In genomic region chr5:151683936-151684586, GRCh38 we compare ENCODE assay signal across 1 cellular context.
TF ChIP-seq lines count a peak whose summit lies in the region.

No MANE protein-coding gene starts in this region.

TF ChIP-seq in H1, 55 proteins besides CTCF, POLR2A, EP300 and RAD21 (continued from another document):
- TF ChIP-seq CHD7 (IDR thresholded peaks at IDR 0.05; ENCODE audit: insufficient replicate concordance, low read length) (no peak), JUN (IDR thresholded peaks at IDR 0.05; ENCODE audit: low read depth, low read length) (no peak), ATF2 (IDR thresholded peaks at IDR 0.05; ENCODE audit: low read length) (no peak), EZH2 (IDR thresholded peaks at IDR 0.05; ENCODE audit: low read depth, low read length, severe bottlenecking) (no peak), JUND (IDR thresholded peaks at IDR 0.05; ENCODE audit: low read length) (no peak), SIX5 (IDR thresholded peaks at IDR 0.05; ENCODE audit: low read depth, low read length) (no peak), CBX5 (IDR thresholded peaks at IDR 0.05; ENCODE audit: low read depth, low read length) (no peak)
